ENCODE assay signal across 24 cellular contexts in genomic region chr7:157782041-157782440, GRCh38.
"Had no signal": no experiment of that assay in that cellular context is flagged by ENCODE, and none has a peak within 500 bp of the region (broad histone marks: within the 10 kb centered on the region; RNA-seq: fewer than 3 reads in every experiment).

No MANE protein-coding gene starts in this region.

- FAIRE-seq: astrocyte, bronchial epithelial cell, endometrium, keratinocyte, TTC549 had no signal

- H3K9me3 Mint-ChIP-seq: activated naive CD4-positive, alpha-beta T cell treated with anti-CD3 and anti-CD28 coated beads, Interleukin-2, amount 50 U/mL, for 72 hours; activated T-helper 1 cell treated with anti-CD3 and anti-CD28 coated beads, Interleukin-12 subunit alpha, Interleukin-12 subunit beta, Interleukin-2, Interleukin-4 antibody, amounts not matched to agents 30 ng/mL and 10 ng/mL and 1 ng/mL, durations not matched to agents 14 hours and 24 hours and 36 hours; neural crest cell had no signal

- H3K27ac ChIP-seq: heart right ventricle, transverse colon had no signal

- H3K4me3 ChIP-seq: heart right ventricle, transverse colon had no signal

- DNase-seq: activated CD4-positive, alpha-beta T cell treated with anti-CD3 and anti-CD28 coated beads for 1 hour; activated CD4-positive, alpha-beta T cell treated with anti-CD3 and anti-CD28 coated beads, Interleukin-2, amount 50 U/mL, for 1 hour; activated CD8-positive, alpha-beta T cell treated with anti-CD3 and anti-CD28 coated beads, Interleukin-2, amount 10 ng/mL, durations not matched to agents 7 days and 5 days; activated gamma-delta T cell; cerebellar nuclear complex; cortex of kidney; heart right ventricle; naive thymus-derived CD4-positive, alpha-beta T cell; retina; stimulated activated CD4-positive, alpha-beta T cell treated with anti-CD3 and anti-CD28 coated beads, Interleukin-2, amount 100 ng/mL, for 48 hours; stimulated activated CD8-positive, alpha-beta memory T cell treated with anti-CD3 and anti-CD28 coated beads, Interleukin-4, amount 100 ng/mL, for 48 hours; stimulated activated naive B cell treated with anti-CD40 and anti-IgM and Interleukin-4, amounts not matched to agents 10 μg/mL and 1 μg/mL and 100 μg/mL, for 72 hours; T-helper 1 cell; transverse colon had no signal

- H3K36me3 Mint-ChIP-seq: activated naive CD4-positive, alpha-beta T cell treated with anti-CD3 and anti-CD28 coated beads, Interleukin-2, amount 50 U/mL, for 72 hours had no signal

- H3K27me3 ChIP-seq: transverse colon had no signal

- H3K27ac Mint-ChIP-seq: activated CD8-positive, alpha-beta T cell treated with anti-CD3 and anti-CD28 coated beads, Interleukin-2, amount 10 ng/mL, durations not matched to agents 7 days and 5 days; activated naive CD4-positive, alpha-beta T cell treated with anti-CD3 and anti-CD28 coated beads, Interleukin-2, amount 50 U/mL, for 72 hours; activated T-helper 1 cell treated with anti-CD3 and anti-CD28 coated beads, Interleukin-12 subunit alpha, Interleukin-12 subunit beta, Interleukin-2, Interleukin-4 antibody, amounts not matched to agents 30 ng/mL and 10 ng/mL and 1 ng/mL, durations not matched to agents 14 hours and 24 hours and 36 hours; naive thymus-derived CD4-positive, alpha-beta T cell; progenitor cell of endocrine pancreas; stimulated activated naive B cell treated with anti-CD40 and anti-IgM and Interleukin-4, amounts not matched to agents 10 μg/mL and 1 μg/mL and 100 μg/mL, for 72 hours had no signal

- H3K4me1 ChIP-seq: heart right ventricle, transverse colon had no signal

- H3K36me3 ChIP-seq: heart right ventricle, transverse colon had no signal

- H3K4me3 Mint-ChIP-seq: activated CD8-positive, alpha-beta T cell treated with anti-CD3 and anti-CD28 coated beads, Interleukin-2, amount 10 ng/mL, durations not matched to agents 7 days and 5 days; activated T-helper 1 cell treated with anti-CD3 and anti-CD28 coated beads, Interleukin-12 subunit alpha, Interleukin-12 subunit beta, Interleukin-2, Interleukin-4 antibody, amounts not matched to agents 30 ng/mL and 10 ng/mL and 1 ng/mL, durations not matched to agents 14 hours and 24 hours and 36 hours; naive thymus-derived CD4-positive, alpha-beta T cell; neural crest cell; stimulated activated naive B cell treated with anti-CD40 and anti-IgM and Interleukin-4, amounts not matched to agents 10 μg/mL and 1 μg/mL and 100 μg/mL, for 72 hours had no signal

- H3K4me1 Mint-ChIP-seq: stimulated activated naive B cell treated with anti-CD40 and anti-IgM and Interleukin-4, amounts not matched to agents 10 μg/mL and 1 μg/mL and 100 μg/mL, for 72 hours had no signal

- ATAC-seq: activated CD8-positive, alpha-beta T cell treated with anti-CD3 and anti-CD28 coated beads, Interleukin-2, amount 10 ng/mL, durations not matched to agents 7 days and 5 days; activated naive CD4-positive, alpha-beta T cell treated with anti-CD3 and anti-CD28 coated beads, Interleukin-2, amount 50 U/mL, for 72 hours; heart right ventricle; left lobe of liver; naive thymus-derived CD4-positive, alpha-beta T cell; stimulated activated naive B cell treated with anti-CD40 and anti-IgM and Interleukin-4, amounts not matched to agents 10 μg/mL and 1 μg/mL and 100 μg/mL, for 72 hours had no signal

- H3K9me3 ChIP-seq: heart right ventricle, transverse colon had no signal
